9 cellular contexts compared by ENCODE assay signal in genomic region chr2:178241852-178242551, GRCh38. TPM values are rescaled to one million over a fixed set of nuclear protein-coding genes. Genes with fewer than 3 reads are reported as not detected.
DNase-seq lines count a peak whose midpoint lies in the region; ATAC-seq and TF ChIP-seq lines count a peak whose summit lies in the region.
"Had no signal": no experiment of that assay in that cellular context is flagged by ENCODE, and none has a peak within 500 bp of the region (broad histone marks: within the 10 kb centered on the region; RNA-seq: fewer than 3 reads in every experiment).

No MANE protein-coding gene starts in this region.

- peak overlapping the region; percentile 35 for H3K27ac ChIP-seq in hepatocyte
- peak overlapping the region in 2 of 5 donors; percentile 23 to 43 for H3K27ac ChIP-seq in stomach
- H3K27ac ChIP-seq in CD8-positive, alpha-beta memory T cell (ENCODE audit: low read depth, low read length), result no peak overlapping the region

- H3K4me3 Mint-ChIP-seq in CD8-positive, alpha-beta memory T cell, result no peak overlapping the region
- H3K4me3 Mint-ChIP-seq: CD4-positive, CD25-positive, alpha-beta regulatory T cell had no signal

- no peaks in the 10 kb centered on the region for H3K9me2 ChIP-seq in hepatocyte (replicated peaks; ENCODE audit: insufficient read depth)

- WGBS in hepatocyte (ENCODE audit: low lambda C conversion rate, missing lambda C conversion rate), result 51% methylated on average over 5 of the region's 5 CpGs
- 40 to 44% (median 40%) methylated on average over 5 of the region's 5 CpGs for WGBS in stomach, 5 donors

- H3K79me2 ChIP-seq in hepatocyte, result no peaks in the 10 kb centered on the region

- H3K4me1 Mint-ChIP-seq in CD8-positive, alpha-beta memory T cell, result no peaks in the 10 kb centered on the region
- H3K4me1 Mint-ChIP-seq: CD4-positive, CD25-positive, alpha-beta regulatory T cell had no signal

- H4K20me1 ChIP-seq in hepatocyte (ENCODE audit: insufficient read depth, poor library complexity, severe bottlenecking), result no peaks in the 10 kb centered on the region

- peaks cover 0 to 3% (median 0%) of the 10 kb centered on the region in 5 donors for H3K9me3 Mint-ChIP-seq in CD8-positive, alpha-beta memory T cell

- H3K9me3 ChIP-seq in hepatocyte (ENCODE audit: low read depth) (no peaks in the 10 kb centered on the region), stomach (no peaks in the 10 kb centered on the region)
- H3K9me3 ChIP-seq in CD8-positive, alpha-beta memory T cell (ENCODE audit: low read length), result no peaks in the 10 kb centered on the region

- TF ChIP-seq CTCF in hepatocyte (IDR thresholded peaks at IDR 0.05; ENCODE audit: poor library complexity), result no peak
- no peak for TF ChIP-seq CTCF in stomach (IDR thresholded peaks at IDR 0.05)

- no peaks in the 10 kb centered on the region for H3K36me3 ChIP-seq in hepatocyte (replicated peaks; ENCODE audit: insufficient read depth, low read depth)
- H3K36me3 ChIP-seq in stomach, result no peaks in the 10 kb centered on the region
- H3K36me3 ChIP-seq in CD8-positive, alpha-beta memory T cell (ENCODE audit: insufficient read depth, low read length), result no peaks in the 10 kb centered on the region

- no peak overlapping the region for H3K4me2 ChIP-seq in hepatocyte

- H3K27ac Mint-ChIP-seq in CD8-positive, alpha-beta memory T cell, result no peak overlapping the region
- H3K27ac Mint-ChIP-seq: CD4-positive, CD25-positive, alpha-beta regulatory T cell had no signal

- ATAC-seq in Right ventricle myocardium inferior, result peak; percentile 83
- ATAC-seq in HG02798 (IDR thresholded peaks at IDR 0.05; ENCODE audit: poor library complexity, unreplicated experiment), result no peak

- no peak for TF ChIP-seq POLR2A in stomach (IDR thresholded peaks at IDR 0.05)

- POLR2A ChIA-PET in CD8-positive, alpha-beta memory T cell (lab: Charles Lee), result no interaction called here

- CTCF ChIA-PET in CD8-positive, alpha-beta memory T cell (lab: Charles Lee), result no interaction called here

- H3K36me3 Mint-ChIP-seq in CD8-positive, alpha-beta memory T cell, result no peaks in the 10 kb centered on the region
- H3K36me3 Mint-ChIP-seq: CD4-positive, CD25-positive, alpha-beta regulatory T cell had no signal

- peaks cover 4 to 17% of the 10 kb centered on the region in 2 donors for H3K27me3 Mint-ChIP-seq in CD8-positive, alpha-beta memory T cell

- H2AFZ ChIP-seq in hepatocyte, result no peak overlapping the region

- H3K4me1 ChIP-seq in hepatocyte (ENCODE audit: insufficient read depth) (peaks cover 8% of the 10 kb centered on the region), stomach (peaks cover 0 to 11% (median 5%) of the 10 kb centered on the region in 4 donors)
- H3K4me1 ChIP-seq in CD8-positive, alpha-beta memory T cell (ENCODE audit: insufficient read depth, low read length), result no peaks in the 10 kb centered on the region

- DNase-seq in Right ventricle myocardium inferior (ENCODE audit: missing footprints) (peak; percentile 51), cardiac septum (ENCODE audit: low spot score) (no peak), amniotic stem cell (lab: John Stamatoyannopoulos, UW) (peak; percentile 69), hepatocyte (ENCODE audit: low spot score) (peak; percentile 61), stomach (peak; percentile 37), SIG-M5 treated with dmso at 0.1 percent for 504 hours (lab: John Stamatoyannopoulos, UW; ENCODE audit: unreplicated experiment) (no peak)
- DNase-seq in CD8-positive, alpha-beta memory T cell, result no peak
- DNase-seq: CD4-positive, CD25-positive, alpha-beta regulatory T cell had no signal

- H3K27me3 ChIP-seq in hepatocyte (no peaks in the 10 kb centered on the region), stomach (no peaks in the 10 kb centered on the region)
- H3K27me3 ChIP-seq in CD8-positive, alpha-beta memory T cell (ENCODE audit: insufficient read depth, low read length, poor library complexity, severe bottlenecking), result no peaks in the 10 kb centered on the region

- peak; percentile 36 for TF ChIP-seq EP300 in stomach (IDR thresholded peaks at IDR 0.05)

- H3K4me3 ChIP-seq in hepatocyte (no peak overlapping the region), stomach (no peak overlapping the region)
- no peak overlapping the region for H3K4me3 ChIP-seq in CD8-positive, alpha-beta memory T cell (ENCODE audit: low read length)

- intact Hi-C loops in Right ventricle myocardium inferior (cut with DNase I), result no loop called here
- intact Hi-C loops in cardiac septum (cut with DNase I), result no loop called here
- intact Hi-C loops in stomach (cut with DNase I; ENCODE audit: low total_unique reads), result no loop called here

RNA-seq across cellular contexts. Expression of gene OSBPL6, which starts 47.7 kb away (rescaled TPM):
- total RNA-seq in Right ventricle myocardium inferior (3.4 TPM), cardiac septum (5.5 TPM), hepatocyte (3.0 and 3.9 TPM in 2 replicates), stomach (10 to 100 TPM in 1 of 5 donors, 1 to 10 TPM in 2, under 1 TPM in 2; 0.29 to 77.6 (median 1.5) TPM)
- polyA plus RNA-seq in hepatocyte (2.5 and 2.6 TPM in 2 replicates), stomach (1 to 10 TPM in 1 of 3 donors, under 1 TPM in 2; 0.31 to 1.1 (median 0.85) TPM)
- 1 to 10 TPM; 1.2 to 1.6 TPM for total RNA-seq in CD8-positive, alpha-beta memory T cell
- polyA plus RNA-seq in CD8-positive, alpha-beta memory T cell, result 0.33 TPM
- total RNA-seq: CD4-positive, CD25-positive, alpha-beta regulatory T cell had no signal

Comparison
In these comparisons a context has a peak if more than half of its experiments do, and no peak if none do; other contexts are left out.
1. DNase-seq: peak in Right ventricle myocardium inferior (single experiment), amniotic stem cell (single experiment), hepatocyte (single experiment) and stomach (single experiment); none in cardiac septum (single experiment), SIG-M5 treated with dmso at 0.1 percent for 504 hours (single experiment) and CD8-positive, alpha-beta memory T cell (0 of 5).